8 cellular contexts compared by ENCODE assay signal in genomic region chr5:21919417-21920022, GRCh38.
A peak's percentile ranks its signal among the peaks of the same experiment; 100 is the strongest.
DNase-seq lines count a peak whose midpoint lies in the region; ATAC-seq and TF ChIP-seq lines count a peak whose summit lies in the region.

No MANE protein-coding gene starts in this region.

- peaks cover 7% of the 10 kb centered on the region for H3K9me3 Mint-ChIP-seq in natural killer cell treated with Interleukin-12 subunit alpha and Interleukin-12 subunit beta and Interleukin-15 and Interleukin-18, amount 100 ng/mL, for 72 hours

- ATAC-seq in GM21447 (IDR thresholded peaks at IDR 0.05; ENCODE audit: unreplicated experiment) (peak; percentile 94), HG03521 (IDR thresholded peaks at IDR 0.05; ENCODE audit: unreplicated experiment) (peak; percentile 93)
- ATAC-seq in natural killer cell treated with Interleukin-12 subunit alpha and Interleukin-12 subunit beta and Interleukin-15 and Interleukin-18, amount 100 ng/mL, for 72 hours, result no peak

- H3K4me3 Mint-ChIP-seq in natural killer cell treated with Interleukin-12 subunit alpha and Interleukin-12 subunit beta and Interleukin-15 and Interleukin-18, amount 100 ng/mL, for 72 hours, result no peak overlapping the region

- TF ChIP-seq CTCF in cardiac fibroblast (IDR thresholded peaks at IDR 0.05; ENCODE audit: low read depth, low read length), result peak; percentile 62

- H3K36me3 Mint-ChIP-seq in natural killer cell treated with Interleukin-12 subunit alpha and Interleukin-12 subunit beta and Interleukin-15 and Interleukin-18, amount 100 ng/mL, for 72 hours, result no peaks in the 10 kb centered on the region

- DNase-seq in GM04504 (ENCODE audit: low read depth), result peak; percentile 1
- DNase-seq in NCI-H748 treated with DMSO at 0.1 percent for 48 hours (lab: John Stamatoyannopoulos, UW), result peak; percentile 77
- peak; percentile 44 to 63 for DNase-seq in cardiac fibroblast (ENCODE audit: low read depth in 2 of 2)
- peak; percentile 67 for DNase-seq in midbrain (lab: John Stamatoyannopoulos, UW)
- DNase-seq in central memory CD4-positive, alpha-beta T cell, result no peak
- no peak for DNase-seq in natural killer cell treated with Interleukin-12 subunit alpha and Interleukin-12 subunit beta and Interleukin-15 and Interleukin-18, amount 100 ng/mL, for 72 hours (ENCODE audit: low spot score)

- H3K27me3 Mint-ChIP-seq in natural killer cell treated with Interleukin-12 subunit alpha and Interleukin-12 subunit beta and Interleukin-15 and Interleukin-18, amount 100 ng/mL, for 72 hours, result no peaks in the 10 kb centered on the region

- H3K4me3 ChIP-seq in cardiac fibroblast (replicated peaks in 1 of 2; ENCODE audit: low read depth in 2 of 2, low read length in 2 of 2), result no peak overlapping the region

- no peak overlapping the region for H3K27ac Mint-ChIP-seq in natural killer cell treated with Interleukin-12 subunit alpha and Interleukin-12 subunit beta and Interleukin-15 and Interleukin-18, amount 100 ng/mL, for 72 hours

- no peaks in the 10 kb centered on the region for H3K4me1 Mint-ChIP-seq in natural killer cell treated with Interleukin-12 subunit alpha and Interleukin-12 subunit beta and Interleukin-15 and Interleukin-18, amount 100 ng/mL, for 72 hours (ENCODE audit: low read depth in 2 of 2)

Comparison
In these comparisons a context has a peak if more than half of its experiments do, and no peak if none do; other contexts are left out.
1. DNase-seq: peak in GM04504 (single experiment), NCI-H748 treated with DMSO at 0.1 percent for 48 hours (single experiment), cardiac fibroblast (2 of 2) and midbrain (single experiment); none in central memory CD4-positive, alpha-beta T cell (single experiment) and natural killer cell treated with Interleukin-12 subunit alpha and Interleukin-12 subunit beta and Interleukin-15 and Interleukin-18, amount 100 ng/mL, for 72 hours (single experiment).
2. ATAC-seq: peak in GM21447 (single experiment) and HG03521 (single experiment); none in natural killer cell treated with Interleukin-12 subunit alpha and Interleukin-12 subunit beta and Interleukin-15 and Interleukin-18, amount 100 ng/mL, for 72 hours (0 of 2).